Comparison of ENCODE assay signal across 2 cellular contexts in the genomic region with DNA sequence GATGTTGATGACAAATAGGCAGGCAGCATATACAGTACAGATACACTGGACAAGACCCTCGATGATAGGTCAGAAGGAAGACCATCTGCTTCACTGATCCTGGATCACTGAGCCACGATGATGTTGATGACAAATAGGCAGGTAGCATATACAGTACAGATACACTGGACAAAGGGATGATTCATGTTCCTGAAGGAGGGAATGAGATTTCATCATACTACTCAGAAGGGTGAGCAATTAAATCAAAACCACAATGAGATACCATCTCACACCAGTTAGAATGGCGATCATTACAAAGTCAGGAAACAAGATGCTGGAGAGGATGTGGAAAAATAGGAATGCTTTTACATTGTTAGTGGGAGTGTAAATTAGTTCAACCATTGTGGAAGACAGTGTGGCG. TPM values are rescaled to one million over a fixed set of nuclear protein-coding genes. Genes with fewer than 3 reads are reported as not detected.
"Had no signal": no experiment of that assay in that cellular context is flagged by ENCODE, and none has a peak within 500 bp of the region (broad histone marks: within the 10 kb centered on the region; RNA-seq: fewer than 3 reads in every experiment).

No MANE protein-coding gene starts in this region.

RNA-seq across cellular contexts. Expression of gene BEND4, which starts 50.9 kb away (rescaled TPM):
- total RNA-seq: myocyte, osteoblast had no signal
